In the genomic region with DNA sequence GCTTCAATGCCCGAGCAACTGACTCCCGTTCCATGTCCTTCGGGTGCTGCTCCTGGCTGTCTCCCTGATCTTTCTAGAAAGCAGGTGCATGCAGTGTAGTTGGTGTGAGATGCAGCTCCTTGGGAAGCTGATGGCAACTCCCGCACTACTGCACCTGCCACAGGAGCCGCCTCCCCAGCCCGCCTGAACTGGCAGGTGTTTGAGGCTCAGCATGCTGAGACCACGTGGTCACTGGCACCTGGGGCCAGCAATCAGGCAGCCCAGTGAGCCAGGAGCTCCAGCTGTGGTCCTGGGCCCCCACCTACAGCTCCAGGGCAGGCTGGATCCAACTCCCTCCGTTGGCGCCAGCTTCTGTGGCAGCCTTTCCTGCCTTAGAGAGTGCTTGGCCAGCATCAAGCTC, we compare ENCODE assay signal across 18 cellular contexts.
DNase-seq lines count a peak whose midpoint lies in the region; ATAC-seq and TF ChIP-seq lines count a peak whose summit lies in the region.
"Had no signal": no experiment of that assay in that cellular context is flagged by ENCODE, and none has a peak within 500 bp of the region (broad histone marks: within the 10 kb centered on the region; RNA-seq: fewer than 3 reads in every experiment).

No MANE protein-coding gene starts in this region.

- no peak for TF ChIP-seq CTCF in osteocyte (IDR thresholded peaks at IDR 0.05)
- TF ChIP-seq CTCF in activated CD8-positive, alpha-beta T cell treated with anti-CD3 and anti-CD28 coated beads for 36 hours (IDR thresholded peaks at IDR 0.05), result no peak

- CTCF ChIA-PET in activated CD8-positive, alpha-beta T cell treated with anti-CD3 and anti-CD28 coated beads for 36 hours (lab: Charles Lee), result no interaction called here

- POLR2A ChIA-PET in activated CD8-positive, alpha-beta T cell treated with anti-CD3 and anti-CD28 coated beads for 36 hours (lab: Charles Lee), result no interaction called here

- peaks cover 3% of the 10 kb centered on the region for H3K27me3 Mint-ChIP-seq in osteocyte (ENCODE audit: unreplicated experiment)
- H3K27me3 Mint-ChIP-seq in activated CD8-positive, alpha-beta T cell treated with anti-CD3 and anti-CD28 coated beads for 36 hours, result peaks cover 18% of the 10 kb centered on the region

- H3K9me3 Mint-ChIP-seq in osteocyte (ENCODE audit: unreplicated experiment), result no peaks in the 10 kb centered on the region
- peaks cover under 1% of the 10 kb centered on the region for H3K9me3 Mint-ChIP-seq in activated CD8-positive, alpha-beta T cell treated with anti-CD3 and anti-CD28 coated beads for 36 hours

- no peaks in the 10 kb centered on the region for H3K36me3 Mint-ChIP-seq in osteocyte (ENCODE audit: unreplicated experiment)
- no peaks in the 10 kb centered on the region for H3K36me3 Mint-ChIP-seq in activated CD8-positive, alpha-beta T cell treated with anti-CD3 and anti-CD28 coated beads for 36 hours (ENCODE audit: low read depth)
- H3K36me3 Mint-ChIP-seq: CD4-positive, CD25-positive, alpha-beta regulatory T cell; T-cell had no signal

- no peak overlapping the region for H3K4me3 Mint-ChIP-seq in osteocyte (ENCODE audit: unreplicated experiment)
- no peak overlapping the region for H3K4me3 Mint-ChIP-seq in activated CD8-positive, alpha-beta T cell treated with anti-CD3 and anti-CD28 coated beads for 36 hours
- H3K4me3 Mint-ChIP-seq: CD4-positive, CD25-positive, alpha-beta regulatory T cell; HFFc6; T-cell had no signal

- no peak for ATAC-seq in activated CD8-positive, alpha-beta T cell treated with anti-CD3 and anti-CD28 coated beads for 36 hours
- no peak for ATAC-seq in GM19463 (IDR thresholded peaks at IDR 0.05; ENCODE audit: unreplicated experiment)
- ATAC-seq: Panc1, Right ventricle myocardium inferior, T-cell had no signal

- peak; percentile 79 for DNase-seq in NCI-H748 (lab: John Stamatoyannopoulos, UW; ENCODE audit: unreplicated experiment)
- DNase-seq in NCI-H748 treated with DMSO at 0.1 percent for 48 hours (lab: John Stamatoyannopoulos, UW), result no peak
- peak; percentile 81 to 95 for DNase-seq in NCI-H2081 (lab: John Stamatoyannopoulos, UW)
- peak; percentile 82 for DNase-seq in NCI-H69 (lab: John Stamatoyannopoulos, UW)
- peak; percentile 56 for DNase-seq in osteocyte (ENCODE audit: extremely low spot score, unreplicated experiment)
- DNase-seq in MV-4-11 (lab: John Stamatoyannopoulos, UW), result no peak
- DNase-seq in activated CD8-positive, alpha-beta T cell treated with anti-CD3 and anti-CD28 coated beads for 36 hours, result no peak
- DNase-seq: CD4-positive, CD25-positive, alpha-beta regulatory T cell; GF-D8; HFFc6; NCI-H2171; NCI-H82; SK-N-SH; T-cell; T1000 had no signal

- no peaks in the 10 kb centered on the region for H3K4me1 Mint-ChIP-seq in osteocyte (ENCODE audit: unreplicated experiment)
- H3K4me1 Mint-ChIP-seq in activated CD8-positive, alpha-beta T cell treated with anti-CD3 and anti-CD28 coated beads for 36 hours (ENCODE audit: low read depth), result no peaks in the 10 kb centered on the region
- H3K4me1 Mint-ChIP-seq: T-cell had no signal

- intact Hi-C loops in activated CD8-positive, alpha-beta T cell treated with anti-CD3 and anti-CD28 coated beads for 36 hours (cut with micrococcal nuclease), result no loop called here

- H3K27ac Mint-ChIP-seq in osteocyte (ENCODE audit: unreplicated experiment), result no peak overlapping the region
- no peak overlapping the region for H3K27ac Mint-ChIP-seq in activated CD8-positive, alpha-beta T cell treated with anti-CD3 and anti-CD28 coated beads for 36 hours
- H3K27ac Mint-ChIP-seq: CD4-positive, CD25-positive, alpha-beta regulatory T cell; HFFc6; T-cell had no signal

Comparison
In these comparisons a context has a peak if more than half of its experiments do, and no peak if none do; other contexts are left out.
1. DNase-seq: peak in NCI-H748 (single experiment), NCI-H2081 (2 of 2), NCI-H69 (single experiment) and osteocyte (single experiment); none in NCI-H748 treated with DMSO at 0.1 percent for 48 hours (single experiment), MV-4-11 (single experiment) and activated CD8-positive, alpha-beta T cell treated with anti-CD3 and anti-CD28 coated beads for 36 hours (single experiment).